12 cellular contexts compared by ENCODE assay signal in genomic region chr17:753407-753806, GRCh38. TPM values are rescaled to one million over a fixed set of nuclear protein-coding genes. Genes with fewer than 3 reads are reported as not detected.
DNase-seq lines count a peak whose midpoint lies in the region; ATAC-seq and TF ChIP-seq lines count a peak whose summit lies in the region.
"Had no signal": no experiment of that assay in that cellular context is flagged by ENCODE, and none has a peak within 500 bp of the region (broad histone marks: within the 10 kb centered on the region; RNA-seq: fewer than 3 reads in every experiment).

No MANE protein-coding gene starts in this region.

- POLR2A ChIA-PET in Caco-2 (lab: Charles Lee), result no interaction called here

- peaks cover 5% of the 10 kb centered on the region for H3K36me3 Mint-ChIP-seq in CD4-positive, CD25-positive, alpha-beta regulatory T cell
- peaks cover 30% of the 10 kb centered on the region for H3K36me3 Mint-ChIP-seq in Caco-2 (ENCODE audit: insufficient read depth, unreplicated experiment)
- peaks cover 13% of the 10 kb centered on the region for H3K36me3 Mint-ChIP-seq in activated naive CD8-positive, alpha-beta T cell
- peaks cover 7% of the 10 kb centered on the region for H3K36me3 Mint-ChIP-seq in natural killer cell treated with Interleukin-12 subunit alpha and Interleukin-12 subunit beta and Interleukin-15 and Interleukin-18, amount 100 ng/mL, for 72 hours

- TF ChIP-seq EP300 in tibial nerve (IDR thresholded peaks at IDR 0.05), result no peak

- no peaks in the 10 kb centered on the region for H3K9me3 ChIP-seq in CD4-positive, CD25-positive, alpha-beta regulatory T cell (ENCODE audit: control insufficient read depth in 2 of 2, low read length in 2 of 2)
- H3K9me3 ChIP-seq in Caco-2 (no peaks in the 10 kb centered on the region), tibial nerve (no peaks in the 10 kb centered on the region), breast epithelium (no peaks in the 10 kb centered on the region)
- H3K9me3 ChIP-seq: SJSA1, uterus had no signal

- H3K27me3 Mint-ChIP-seq in CD4-positive, CD25-positive, alpha-beta regulatory T cell, result no peaks in the 10 kb centered on the region
- H3K27me3 Mint-ChIP-seq in Caco-2 (ENCODE audit: insufficient read depth, unreplicated experiment), result no peaks in the 10 kb centered on the region
- no peaks in the 10 kb centered on the region for H3K27me3 Mint-ChIP-seq in activated naive CD8-positive, alpha-beta T cell
- H3K27me3 Mint-ChIP-seq in natural killer cell treated with Interleukin-12 subunit alpha and Interleukin-12 subunit beta and Interleukin-15 and Interleukin-18, amount 100 ng/mL, for 72 hours, result no peaks in the 10 kb centered on the region

- no peak for ATAC-seq in CD4-positive, CD25-positive, alpha-beta regulatory T cell (ENCODE audit: low read depth in 2 of 2)
- ATAC-seq in natural killer cell treated with Interleukin-12 subunit alpha and Interleukin-12 subunit beta and Interleukin-15 and Interleukin-18, amount 100 ng/mL, for 72 hours, result no peak

- H3K27ac Mint-ChIP-seq in CD4-positive, CD25-positive, alpha-beta regulatory T cell, result peak overlapping the region; percentile 5 to 73 (median 65)
- H3K27ac Mint-ChIP-seq in Caco-2 (ENCODE audit: unreplicated experiment), result no peak overlapping the region
- H3K27ac Mint-ChIP-seq in activated naive CD8-positive, alpha-beta T cell, result peak overlapping the region; percentile 83
- no peak overlapping the region for H3K27ac Mint-ChIP-seq in natural killer cell treated with Interleukin-12 subunit alpha and Interleukin-12 subunit beta and Interleukin-15 and Interleukin-18, amount 100 ng/mL, for 72 hours

- TF ChIP-seq CTCF in Caco-2 (IDR thresholded peaks at IDR 0.05; ENCODE audit: insufficient read depth in 1 of 2, low read depth in 1 of 2, low read length in 1 of 2, severe bottlenecking in 1 of 2, unreplicated experiment in 1 of 2) (no peak), tibial nerve (IDR thresholded peaks at IDR 0.05) (no peak), breast epithelium (IDR thresholded peaks at IDR 0.05) (no peak)

- no peak overlapping the region for H3K4me3 ChIP-seq in CD4-positive, CD25-positive, alpha-beta regulatory T cell (ENCODE audit: low read depth, low read length)
- H3K4me3 ChIP-seq in Caco-2 (ENCODE audit: low read depth, low read length), result no peak overlapping the region
- no peak overlapping the region for H3K4me3 ChIP-seq in tibial nerve
- no peak overlapping the region for H3K4me3 ChIP-seq in breast epithelium

- H3K4me1 Mint-ChIP-seq in CD4-positive, CD25-positive, alpha-beta regulatory T cell, result peaks cover 19 to 34% (median 23%) of the 10 kb centered on the region in 4 donors
- H3K4me1 Mint-ChIP-seq in Caco-2 (ENCODE audit: low read depth, unreplicated experiment), result peaks cover 15% of the 10 kb centered on the region
- peaks cover 31% of the 10 kb centered on the region for H3K4me1 Mint-ChIP-seq in activated naive CD8-positive, alpha-beta T cell (ENCODE audit: low read depth)
- peaks cover 31 to 35% of the 10 kb centered on the region in 2 donors for H3K4me1 Mint-ChIP-seq in natural killer cell treated with Interleukin-12 subunit alpha and Interleukin-12 subunit beta and Interleukin-15 and Interleukin-18, amount 100 ng/mL, for 72 hours (ENCODE audit: low read depth in 2 of 2)

- H3K4me1 ChIP-seq in CD4-positive, CD25-positive, alpha-beta regulatory T cell (ENCODE audit: control insufficient read depth, insufficient read depth, low read length, poor library complexity, severe bottlenecking), result peaks cover 29% of the 10 kb centered on the region
- H3K4me1 ChIP-seq in Caco-2, result no peaks in the 10 kb centered on the region
- peaks cover 0 to 26% (median 14%) of the 10 kb centered on the region in 4 donors for H3K4me1 ChIP-seq in tibial nerve
- peaks cover 0 to 11% of the 10 kb centered on the region in 2 donors for H3K4me1 ChIP-seq in breast epithelium

- BruUV-seq in Caco-2 (replicated peaks; lab: Mats Ljungman, UMichigan), result no TSS peak

- peak overlapping the region; percentile 75 to 81 (median 79) for H3K4me3 Mint-ChIP-seq in CD4-positive, CD25-positive, alpha-beta regulatory T cell
- H3K4me3 Mint-ChIP-seq in Caco-2 (ENCODE audit: unreplicated experiment), result peak overlapping the region; percentile 27
- peak overlapping the region; percentile 67 for H3K4me3 Mint-ChIP-seq in activated naive CD8-positive, alpha-beta T cell
- H3K4me3 Mint-ChIP-seq in natural killer cell treated with Interleukin-12 subunit alpha and Interleukin-12 subunit beta and Interleukin-15 and Interleukin-18, amount 100 ng/mL, for 72 hours, result peak overlapping the region; percentile 34

- intact Hi-C loops in Caco-2 (cut with micrococcal nuclease; ENCODE audit: unreplicated experiment), result no loop called here
- intact Hi-C loops in breast epithelium (cut with DNase I; ENCODE audit: low total_unique reads), result no loop called here

- TF ChIP-seq POLR2A in tibial nerve (IDR thresholded peaks at IDR 0.05) (no peak), breast epithelium (IDR thresholded peaks at IDR 0.05) (no peak)

- CTCF ChIA-PET in Caco-2 (lab: Charles Lee), result interaction anchor here (0.7 to 1.0 kb wide), 2 partner anchors 27 to 92 kb away, joined by 3 to 4 read pairs; no protein-coding TSS in a partner anchor

- no peak overlapping the region for H3K27ac ChIP-seq in CD4-positive, CD25-positive, alpha-beta regulatory T cell (ENCODE audit: insufficient read depth, low read length, poor library complexity, severe bottlenecking)
- H3K27ac ChIP-seq in tibial nerve (peak overlapping the region in 2 of 4 donors; percentile 8 to 48), breast epithelium (no peak overlapping the region)

- DNase-seq in CD4-positive, CD25-positive, alpha-beta regulatory T cell, result no peak
- DNase-seq in Caco-2 (no peak), iPS-NIHi11 (ENCODE audit: low spot score) (no peak), tibial nerve (ENCODE audit: low spot score in 2 of 2) (no peak), breast epithelium (ENCODE audit: low spot score in 2 of 2) (no peak)
- no peak for DNase-seq in natural killer cell treated with Interleukin-12 subunit alpha and Interleukin-12 subunit beta and Interleukin-15 and Interleukin-18, amount 100 ng/mL, for 72 hours (ENCODE audit: low spot score)
- DNase-seq: NCI-H1048; NCI-H226; stimulated activated CD4-positive, alpha-beta T cell treated with anti-CD3 and anti-CD28 coated beads, Interleukin-2, amount 100 ng/mL, for 24 hours had no signal

- no peaks in the 10 kb centered on the region for H3K27me3 ChIP-seq in CD4-positive, CD25-positive, alpha-beta regulatory T cell (ENCODE audit: control insufficient read depth, insufficient read depth, low read length)
- no peaks in the 10 kb centered on the region for H3K27me3 ChIP-seq in Caco-2 (replicated peaks; ENCODE audit: control insufficient read depth, insufficient read depth, low read length)
- no peaks in the 10 kb centered on the region for H3K27me3 ChIP-seq in tibial nerve
- H3K27me3 ChIP-seq in breast epithelium, result no peaks in the 10 kb centered on the region
- H3K27me3 ChIP-seq: SJSA1, uterus had no signal

- peaks cover 4% of the 10 kb centered on the region for H3K36me3 ChIP-seq in CD4-positive, CD25-positive, alpha-beta regulatory T cell (ENCODE audit: control insufficient read depth, insufficient read depth, low read length)
- H3K36me3 ChIP-seq in Caco-2 (ENCODE audit: control insufficient read depth, insufficient read depth, low read length), result no peaks in the 10 kb centered on the region
- peaks cover 0 to 26% (median 0%) of the 10 kb centered on the region in 3 donors for H3K36me3 ChIP-seq in tibial nerve
- H3K36me3 ChIP-seq in breast epithelium, result no peaks in the 10 kb centered on the region
- H3K36me3 ChIP-seq: uterus had no signal

- 78 to 84% methylated on average over 14 of the region's 14 CpGs for WGBS in tibial nerve, 2 donors

- H3K9me3 Mint-ChIP-seq in CD4-positive, CD25-positive, alpha-beta regulatory T cell, result no peaks in the 10 kb centered on the region
- no peaks in the 10 kb centered on the region for H3K9me3 Mint-ChIP-seq in Caco-2 (ENCODE audit: unreplicated experiment)
- no peaks in the 10 kb centered on the region for H3K9me3 Mint-ChIP-seq in activated naive CD8-positive, alpha-beta T cell (ENCODE audit: low read depth)
- peaks cover 4% of the 10 kb centered on the region for H3K9me3 Mint-ChIP-seq in natural killer cell treated with Interleukin-12 subunit alpha and Interleukin-12 subunit beta and Interleukin-15 and Interleukin-18, amount 100 ng/mL, for 72 hours

RNA-seq across cellular contexts. Expression of gene GEMIN4, which starts 1.3 kb away (rescaled TPM):
- 9.2 TPM for total RNA-seq in CD4-positive, CD25-positive, alpha-beta regulatory T cell
- 10 to 100 TPM; 15.7 to 34.7 (median 21.6) TPM for polyA plus RNA-seq in CD4-positive, CD25-positive, alpha-beta regulatory T cell
- total RNA-seq in Caco-2 (2022), result 19.1 and 20.3 TPM in 2 replicates
- 10 to 100 TPM; 34.2 to 58.4 TPM for total RNA-seq in natural killer cell treated with Interleukin-12 subunit alpha and Interleukin-12 subunit beta and Interleukin-15 and Interleukin-18, amount 100 ng/mL, for 72 hours
- total RNA-seq in tibial nerve, result 10 to 100 TPM in 3 of 4 donors, 1 to 10 TPM in 1; 9.9 to 29.0 (median 15.9) TPM
- 10 to 100 TPM; 21.0 to 25.1 (median 22.1) TPM for total RNA-seq in breast epithelium

RNA-seq across cellular contexts. Expression of gene TLCD3A, which starts 21.0 kb away (rescaled TPM):
- 0.67 TPM for total RNA-seq in CD4-positive, CD25-positive, alpha-beta regulatory T cell
- polyA plus RNA-seq in CD4-positive, CD25-positive, alpha-beta regulatory T cell, result under 1 TPM; 0.17 to 0.51 (median 0.35) TPM
- total RNA-seq in Caco-2 (2022) (13.4 and 14.7 TPM in 2 replicates), tibial nerve (1 to 10 TPM; 3.9 to 6.3 (median 5.8) TPM), breast epithelium (1 to 10 TPM; 5.0 to 5.9 (median 5.6) TPM)
- total RNA-seq in natural killer cell treated with Interleukin-12 subunit alpha and Interleukin-12 subunit beta and Interleukin-15 and Interleukin-18, amount 100 ng/mL, for 72 hours, result 10 to 100 TPM; 15.5 to 17.8 TPM

RNA-seq across cellular contexts. Expression of gene GLOD4, which starts 28.7 kb away (rescaled TPM):
- total RNA-seq in CD4-positive, CD25-positive, alpha-beta regulatory T cell, result 65.0 TPM
- 100 to 1,000 TPM; 103 to 115 (median 110) TPM for polyA plus RNA-seq in CD4-positive, CD25-positive, alpha-beta regulatory T cell
- total RNA-seq in Caco-2 (2022) (69.7 and 74.0 TPM in 2 replicates), tibial nerve (10 to 100 TPM; 28.6 to 53.7 (median 37.0) TPM), breast epithelium (10 to 100 TPM; 47.5 to 61.1 (median 59.9) TPM)
- 10 to 100 TPM; 52.9 to 62.5 TPM for total RNA-seq in natural killer cell treated with Interleukin-12 subunit alpha and Interleukin-12 subunit beta and Interleukin-15 and Interleukin-18, amount 100 ng/mL, for 72 hours

RNA-seq across cellular contexts. Expression of gene MRM3, which starts 28.7 kb away (rescaled TPM):
- total RNA-seq in CD4-positive, CD25-positive, alpha-beta regulatory T cell, result 36.2 TPM
- 10 to 100 TPM; 23.2 to 33.1 (median 29.4) TPM for polyA plus RNA-seq in CD4-positive, CD25-positive, alpha-beta regulatory T cell
- total RNA-seq in Caco-2 (2022) (11.0 and 14.1 TPM in 2 replicates), tibial nerve (10 to 100 TPM; 18.6 to 29.1 (median 24.8) TPM), breast epithelium (10 to 100 TPM; 16.5 to 18.4 (median 16.7) TPM)
- total RNA-seq in natural killer cell treated with Interleukin-12 subunit alpha and Interleukin-12 subunit beta and Interleukin-15 and Interleukin-18, amount 100 ng/mL, for 72 hours, result 10 to 100 TPM; 23.5 to 36.6 TPM

RNA-seq across cellular contexts. Expression of gene VPS53, which starts 38.8 kb away (rescaled TPM):
- total RNA-seq in CD4-positive, CD25-positive, alpha-beta regulatory T cell, result 79.1 TPM
- 1 to 10 TPM; 7.7 to 9.4 (median 8.4) TPM for polyA plus RNA-seq in CD4-positive, CD25-positive, alpha-beta regulatory T cell
- total RNA-seq in Caco-2 (2022), result 37.1 and 41.3 TPM in 2 replicates
- total RNA-seq in natural killer cell treated with Interleukin-12 subunit alpha and Interleukin-12 subunit beta and Interleukin-15 and Interleukin-18, amount 100 ng/mL, for 72 hours, result 100 to 1,000 TPM in 1 of 2 donors, 10 to 100 TPM in 1; 76.7 to 102 TPM
- 10 to 100 TPM; 24.1 to 47.0 (median 32.8) TPM for total RNA-seq in tibial nerve
- 10 to 100 TPM; 21.6 to 33.1 (median 25.6) TPM for total RNA-seq in breast epithelium

Comparison
In these comparisons a context has a peak if more than half of its experiments do, and no peak if none do; other contexts are left out.
1. H3K27ac Mint-ChIP-seq: peak in CD4-positive, CD25-positive, alpha-beta regulatory T cell (3 of 3) and activated naive CD8-positive, alpha-beta T cell (single experiment); none in Caco-2 (single experiment) and natural killer cell treated with Interleukin-12 subunit alpha and Interleukin-12 subunit beta and Interleukin-15 and Interleukin-18, amount 100 ng/mL, for 72 hours (0 of 2).
2. H3K4me3 Mint-ChIP-seq: peak in every context shown above with its lines; median percentile 79 in CD4-positive, CD25-positive, alpha-beta regulatory T cell; 67 in activated naive CD8-positive, alpha-beta T cell; 34 in natural killer cell treated with Interleukin-12 subunit alpha and Interleukin-12 subunit beta and Interleukin-15 and Interleukin-18, amount 100 ng/mL, for 72 hours; 27 in Caco-2.